13 cellular contexts compared by ENCODE assay signal in the genomic region with DNA sequence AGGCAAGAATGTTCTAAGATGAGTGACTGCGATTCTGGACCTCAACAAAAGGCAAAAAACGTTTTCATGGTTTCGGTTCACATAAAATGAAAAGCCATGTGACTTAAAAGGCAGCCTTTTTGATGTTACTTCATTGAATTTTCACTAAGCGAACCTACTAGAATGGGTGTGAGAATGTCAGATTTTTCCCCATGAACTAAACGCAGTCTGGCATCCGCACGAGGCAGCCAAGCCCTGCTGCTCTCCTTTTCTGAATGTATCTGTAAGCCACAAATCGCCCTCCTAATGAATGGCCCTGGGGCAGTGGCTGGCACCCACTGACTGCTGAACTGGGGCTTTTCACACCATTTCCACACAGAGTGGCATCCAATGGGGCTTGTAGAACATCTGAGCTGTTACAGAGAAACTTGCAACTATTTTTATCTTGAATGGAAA. TPM values are rescaled to one million over a fixed set of nuclear protein-coding genes. Genes with fewer than 3 reads are reported as not detected.
DNase-seq lines count a peak whose midpoint lies in the region; ATAC-seq and TF ChIP-seq lines count a peak whose summit lies in the region.
"Had no signal": no experiment of that assay in that cellular context is flagged by ENCODE, and none has a peak within 500 bp of the region (broad histone marks: within the 10 kb centered on the region; RNA-seq: fewer than 3 reads in every experiment).

No MANE protein-coding gene starts in this region.

- H3K4me3 ChIP-seq in breast epithelium (no peak overlapping the region), lung (no peak overlapping the region), spleen (no peak overlapping the region)
- H3K4me3 ChIP-seq: SK-N-MC had no signal

- in situ Hi-C loops in G401 (cut with HindIII; ENCODE audit: low sequenced_read_pairs): no loop called here

- intact Hi-C loops in breast epithelium (cut with DNase I; ENCODE audit: low total_unique reads) (no loop called here), spleen (cut with DNase I; ENCODE audit: low total_unique reads) (no loop called here)

- 80 to 83% methylated on average over 8 of the region's 8 CpGs for WGBS in lung, 2 donors
- WGBS in spleen, 5 donors: 82 to 88% (median 84%) methylated on average over 8 of the region's 8 CpGs

- peaks cover 21 to 29% of the 10 kb centered on the region in 2 donors for H3K4me1 ChIP-seq in breast epithelium
- peaks cover 8 to 36% of the 10 kb centered on the region in 2 donors for H3K4me1 ChIP-seq in lung (ENCODE audit: control insufficient read depth in 2 of 2, insufficient read depth in 2 of 2, low read length in 2 of 2)
- H3K4me1 ChIP-seq in spleen: peaks cover 0 to 51% (median 21%) of the 10 kb centered on the region in 6 donors

- DNase-seq in G401 (ENCODE audit: low spot score) (peak; percentile 66), breast epithelium (ENCODE audit: low spot score in 2 of 2) (no peak), lung (ENCODE audit: low spot score) (no peak), spleen (no peak), MV-4-11 (lab: John Stamatoyannopoulos, UW) (no peak), epidermal melanocyte (ENCODE audit: insufficient read length, low spot score) (no peak), DMS 273 treated with DMSO at 0.1 percent for 48 hours (lab: John Stamatoyannopoulos, UW) (no peak)
- DNase-seq: activated CD8-positive, alpha-beta T cell treated with anti-CD3 and anti-CD28 coated beads, Interleukin-2, amount 10 ng/mL, durations not matched to agents 7 days and 5 days; Calu3; H7; NCI-H187 had no signal

- no peaks in the 10 kb centered on the region for H3K36me3 ChIP-seq in breast epithelium
- peaks cover 8 to 10% of the 10 kb centered on the region in 2 donors for H3K36me3 ChIP-seq in lung (ENCODE audit: control insufficient read depth in 2 of 2, insufficient read depth in 2 of 2, low read length in 2 of 2)
- H3K36me3 ChIP-seq in spleen: peaks cover 0 to 45% (median 14%) of the 10 kb centered on the region in 6 donors

- H3K27me3 ChIP-seq in breast epithelium (no peaks in the 10 kb centered on the region), lung (ENCODE audit: control insufficient read depth, insufficient read depth) (no peaks in the 10 kb centered on the region), spleen (replicated peaks in 1 of 7) (no peaks in the 10 kb centered on the region)

- peak overlapping the region; percentile 96 to 100 for H3K27ac ChIP-seq in breast epithelium
- peak overlapping the region; percentile 91 to 97 for H3K27ac ChIP-seq in lung (ENCODE audit: low read depth in 1 of 2, low read length in 1 of 2)
- H3K27ac ChIP-seq in spleen: peak overlapping the region in 7 of 8 donors; percentile 75 to 85 (median 79)

- no peaks in the 10 kb centered on the region for H3K9me3 ChIP-seq in breast epithelium
- H3K9me3 ChIP-seq in lung (ENCODE audit: control insufficient read depth in 2 of 2, insufficient read depth in 1 of 2, low read length in 1 of 2): no peaks in the 10 kb centered on the region
- no peaks in the 10 kb centered on the region for H3K9me3 ChIP-seq in spleen

- TF ChIP-seq POLR2A in breast epithelium (IDR thresholded peaks at IDR 0.05) (no peak), spleen (IDR thresholded peaks at IDR 0.05) (no peak)

- no peak for TF ChIP-seq CTCF in breast epithelium (IDR thresholded peaks at IDR 0.05)
- TF ChIP-seq CTCF in lung (IDR thresholded peaks at IDR 0.05; ENCODE audit: control extremely low read depth, extremely low read depth): no peak
- no peak for TF ChIP-seq CTCF in spleen (IDR thresholded peaks at IDR 0.05 in 8 of 11, conservative IDR thresholded peaks at IDR 0.05 in 3 of 11)

- ATAC-seq in lung (ENCODE audit: insufficient read depth, low FRiP score): no peak
- no peak for ATAC-seq in GM18867 (IDR thresholded peaks at IDR 0.05; ENCODE audit: unreplicated experiment)
- ATAC-seq: activated CD8-positive, alpha-beta T cell treated with anti-CD3 and anti-CD28 coated beads, Interleukin-2, amount 10 ng/mL, durations not matched to agents 7 days and 5 days had no signal

RNA-seq across cellular contexts. Expression of a gene that starts 29.6 kb away (rescaled TPM):
- total RNA-seq in G401 (2014; rRNA removed; shearing (Covaris generic)): 115 and 118 TPM in 2 replicates
- total RNA-seq in breast epithelium (10 to 100 TPM; 32.0 to 35.3 (median 34.7) TPM), lung (10 to 100 TPM; 30.0 to 71.5 TPM), spleen (10 to 100 TPM; 18.0 to 30.3 (median 27.1) TPM)
- polyA plus RNA-seq in lung (10 to 100 TPM in 1 of 2 donors, 1 to 10 TPM in 1; 8.3 to 10.9 TPM), spleen (1 to 10 TPM; 4.0 to 5.7 (median 5.0) TPM)
